In genomic region chr14:37196604-37197420, GRCh38 we compare ENCODE assay signal across 8 cellular contexts. TPM values are rescaled to one million over a fixed set of nuclear protein-coding genes. Genes with fewer than 3 reads are reported as not detected.
DNase-seq lines count a peak whose midpoint lies in the region; ATAC-seq and TF ChIP-seq lines count a peak whose summit lies in the region.

No MANE protein-coding gene starts in this region.

- 88 to 92% (median 89%) methylated on average over 17 of the region's 17 CpGs for WGBS in psoas muscle, 3 donors

- H3K4me3 ChIP-seq in WERI-Rb-1 (ENCODE audit: low read depth, low read length) (peak overlapping the region; percentile 46), fibroblast of the aortic adventitia (ENCODE audit: low read depth, low read length) (peak overlapping the region; percentile 83), psoas muscle (peak overlapping the region; percentile 81)

- peak overlapping the region; percentile 79 for H3K9ac ChIP-seq in ES-I3 (ENCODE audit: low read depth, low read length)

- no peak for ATAC-seq in psoas muscle
- no peak for ATAC-seq in HG02678 (IDR thresholded peaks at IDR 0.05; ENCODE audit: unreplicated experiment)

- TF ChIP-seq CTCF in WERI-Rb-1 (IDR thresholded peaks at IDR 0.05; ENCODE audit: low read depth, low read length) (no peak), fibroblast of the aortic adventitia (IDR thresholded peaks at IDR 0.05; ENCODE audit: insufficient read depth, low read length) (no peak), psoas muscle (IDR thresholded peaks at IDR 0.05) (no peak)

- intact Hi-C loops in psoas muscle (cut with DNase I) = no loop called here

- DNase-seq in WERI-Rb-1 (no peak), fibroblast of the aortic adventitia (ENCODE audit: low read depth) (no peak), psoas muscle (no peak), cerebellum (ENCODE audit: low spot score) (no peak), substantia nigra (lab: John Stamatoyannopoulos, UW) (no peak), D341Med (ENCODE audit: low spot score) (no peak)

- H3K27ac ChIP-seq in WERI-Rb-1 (no peak overlapping the region), psoas muscle (peak overlapping the region; percentile 79), substantia nigra (ENCODE audit: low read depth, low read length, poor library complexity, severe bottlenecking) (no peak overlapping the region)

- H3K9me3 ChIP-seq in ES-I3 (ENCODE audit: control insufficient read depth, insufficient read depth, low read length) = no peaks in the 10 kb centered on the region
- H3K9me3 ChIP-seq in WERI-Rb-1 (ENCODE audit: severe bottlenecking) = no peaks in the 10 kb centered on the region
- H3K9me3 ChIP-seq in psoas muscle = no peaks in the 10 kb centered on the region

- no peaks in the 10 kb centered on the region for H3K36me3 ChIP-seq in ES-I3 (ENCODE audit: insufficient read depth, low read length)
- H3K36me3 ChIP-seq in WERI-Rb-1 = no peaks in the 10 kb centered on the region
- H3K36me3 ChIP-seq in psoas muscle (ENCODE audit: insufficient read depth in 1 of 2, low read depth in 1 of 2) = no peaks in the 10 kb centered on the region

- H3K4me1 ChIP-seq in ES-I3 (ENCODE audit: insufficient read depth, low read length) = no peaks in the 10 kb centered on the region; the same call in 1 of the 2 replicates
- peaks cover 6% of the 10 kb centered on the region for H3K4me1 ChIP-seq in psoas muscle

- H3K27me3 ChIP-seq in WERI-Rb-1 (ENCODE audit: insufficient read depth, low read depth, severe bottlenecking) (peaks cover 3% of the 10 kb centered on the region), psoas muscle (ENCODE audit: insufficient read depth in 3 of 3, low read length in 2 of 3) (no peaks in the 10 kb centered on the region)

RNA-seq across cellular contexts. Expression of gene MIPOL1, which starts 0.9 kb away (rescaled TPM):
- total RNA-seq in fibroblast of the aortic adventitia (ENCODE audit: low replicate concordance) = 12.5 and 32.1 TPM in 2 replicates
- 1 to 10 TPM; 5.1 to 5.6 (median 5.3) TPM for total RNA-seq in psoas muscle
- polyA plus RNA-seq in psoas muscle = 1 to 10 TPM in 1 of 3 donors, under 1 TPM in 2; 0.77 to 2.6 (median 0.96) TPM
- total RNA-seq in cerebellum = 31.0 TPM

RNA-seq across cellular contexts. Expression of gene SLC25A21, which starts 24.4 kb away (rescaled TPM):
- 0.49 and 1.2 TPM in 2 replicates for total RNA-seq in fibroblast of the aortic adventitia (ENCODE audit: low replicate concordance)
- total RNA-seq in psoas muscle = under 1 TPM; 0.13 to 0.37 (median 0.21) TPM
- under 1 TPM in 2 of 3 donors, not detected in 1; 0.07 to 0.21 TPM for polyA plus RNA-seq in psoas muscle
- total RNA-seq in cerebellum = 1.7 TPM
